ENCODE assay signal across 12 cellular contexts in the genomic region with DNA sequence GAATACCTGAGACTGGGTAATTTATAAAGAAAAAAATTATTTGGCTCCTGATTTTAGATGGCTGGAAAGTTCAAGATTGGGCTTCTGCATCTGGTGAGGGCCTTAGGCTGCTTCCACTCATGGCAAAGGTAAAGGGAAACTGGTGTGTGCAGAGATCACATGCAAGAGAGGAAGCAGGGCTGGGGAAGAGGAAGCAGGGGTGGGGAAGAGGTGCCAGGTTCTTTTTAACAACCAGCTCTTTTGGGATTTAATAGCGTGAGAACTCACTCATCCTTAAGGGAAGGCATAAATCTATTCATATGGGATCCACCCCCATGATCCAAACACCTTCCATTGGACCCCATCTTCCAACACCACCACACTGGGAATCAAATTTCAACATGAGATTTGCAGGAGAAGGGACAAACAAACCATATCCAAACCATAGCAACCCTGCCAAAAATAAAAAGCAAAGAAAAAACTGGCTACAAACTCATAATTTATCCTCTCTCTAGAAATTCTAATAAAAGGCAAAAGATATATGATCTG.
"Had no signal": no experiment of that assay in that cellular context is flagged by ENCODE, and none has a peak within 500 bp of the region (broad histone marks: within the 10 kb centered on the region; RNA-seq: fewer than 3 reads in every experiment).

No MANE protein-coding gene starts in this region.

- H3K27ac ChIP-seq: dorsolateral prefrontal cortex had no signal

- DNase-seq: activated CD4-positive, alpha-beta memory T cell treated with anti-CD3 and anti-CD28 coated beads, Interleukin-2, amount 10 ng/mL, durations not matched to agents 7 days and 5 days; activated CD4-positive, alpha-beta T cell treated with anti-CD3 and anti-CD28 coated beads for 4 hours; activated CD8-positive, alpha-beta memory T cell treated with anti-CD3 and anti-CD28 coated beads, Interleukin-2, amount 50 U/mL, for 4 hours; activated gamma-delta T cell treated with Interleukin-2 at 50 U/mL for 16 hours; activated T-cell treated with anti-CD3 and anti-CD28 coated beads, Interleukin-2, amount 50 U/mL, for 48 hours; amniotic stem cell; dorsolateral prefrontal cortex; left colon; naive thymus-derived CD4-positive, alpha-beta T cell; stimulated activated CD4-positive, alpha-beta T cell treated with anti-CD3 and anti-CD28 coated beads, Interleukin-2, amount 100 ng/mL, for 48 hours had no signal

- ATAC-seq: left colon; naive thymus-derived CD4-positive, alpha-beta T cell; stimulated activated memory B cell treated with anti-CD40 and anti-IgM and Interleukin-4, amounts not matched to agents 10 μg/mL and 1 μg/mL and 100 μg/mL, for 72 hours had no signal

- H3K4me3 ChIP-seq: dorsolateral prefrontal cortex, lung had no signal

- H3K27me3 ChIP-seq: dorsolateral prefrontal cortex had no signal
